Comparison of ENCODE assay signal across 22 cellular contexts in genomic region chr22:26581769-26582168, GRCh38. TPM values are rescaled to one million over a fixed set of nuclear protein-coding genes. Genes with fewer than 3 reads are reported as not detected.
A peak's percentile ranks its signal among the peaks of the same experiment; 100 is the strongest.
DNase-seq lines count a peak whose midpoint lies in the region; ATAC-seq, FAIRE-seq and TF ChIP-seq lines count a peak whose summit lies in the region.
"Had no signal": no experiment of that assay in that cellular context is flagged by ENCODE, and none has a peak within 500 bp of the region (broad histone marks: within the 10 kb centered on the region; RNA-seq: fewer than 3 reads in every experiment).

No MANE protein-coding gene starts in this region.

- peaks cover 5% of the 10 kb centered on the region for H3K36me3 ChIP-seq in CD4-positive, alpha-beta memory T cell (ENCODE audit: insufficient read depth, low read length)
- H3K36me3 ChIP-seq in HUES48 (ENCODE audit: control insufficient read depth, insufficient read depth, low read length) (peaks cover 29% of the 10 kb centered on the region), GM12878 (ENCODE audit: control insufficient read depth in 2 of 2, insufficient read depth in 2 of 2, low read length in 1 of 2) (peaks cover 2 to 7% of the 10 kb centered on the region in 2 experiments)
- H3K36me3 ChIP-seq: Peyer's patch had no signal

- H3K27me3 Mint-ChIP-seq in CD4-positive, alpha-beta memory T cell, result no peaks in the 10 kb centered on the region
- H3K27me3 Mint-ChIP-seq in nephron progenitor cell (ENCODE audit: low read depth, poor library complexity), result peaks cover 8% of the 10 kb centered on the region

- DNase-seq in CD4-positive, alpha-beta memory T cell, result no peak
- no peak for DNase-seq in GM12878 (ENCODE audit: low read depth, low spot score)
- no peak for DNase-seq in nephron progenitor cell
- DNase-seq in NCI-H1436 treated with DMSO at 0.1 percent for 48 hours (lab: John Stamatoyannopoulos, UW), result no peak
- no peak for DNase-seq in UCSD-AML1 (lab: John Stamatoyannopoulos, UW; ENCODE audit: unreplicated experiment)
- DNase-seq: Caco-2, DMS53, HCEC 1CT, KG1, NCI-H1930, NCI-H2171, NCI-H446 treated with DMSO at 0.1 percent for 48 hours, NCI-H774, Peyer's patch, Right ventricle myocardium superior had no signal

- intact Hi-C loops in CD4-positive, alpha-beta memory T cell (cut with micrococcal nuclease), result no loop called here
- intact Hi-C loops in GM12878 (cut with micrococcal nuclease; ENCODE audit: unreplicated experiment), result no loop called here

- no peak overlapping the region for H3K4me3 ChIP-seq in CD4-positive, alpha-beta memory T cell (ENCODE audit: low read length in 2 of 2)
- H3K4me3 ChIP-seq in HUES48 (ENCODE audit: low read depth, low read length), result no peak overlapping the region
- H3K4me3 ChIP-seq in GM12878, result no peak overlapping the region
- H3K4me3 ChIP-seq: Peyer's patch had no signal

- H2AFZ ChIP-seq in GM12878 (ENCODE audit: control insufficient read depth, low read depth, low read length), result no peak overlapping the region

- no peak for ATAC-seq in GM12878
- no peak for ATAC-seq in GM19035 (IDR thresholded peaks at IDR 0.05; ENCODE audit: unreplicated experiment)
- ATAC-seq: SK-N-SH treated with all-trans-retinoic acid at 6 μM for 48 hours had no signal

- no peaks in the 10 kb centered on the region for H4K20me1 ChIP-seq in GM12878 (ENCODE audit: control insufficient read depth, insufficient read depth)

- SMC1A ChIA-PET in GM12878 (lab: Charles Lee; ENCODE audit: uncharacterized antibody, unreplicated experiment), result no interaction called here

- TF ChIP-seq CTCF in GM12878 (IDR thresholded peaks at IDR 0.05 in 2 of 3, conservative IDR thresholded peaks at IDR 0.05 in 1 of 3; ENCODE audit: control insufficient read depth in 2 of 3, extremely low read depth in 1 of 3, insufficient read depth in 1 of 3, low read depth in 3 of 3, low read length in 3 of 3) (no peak), nephron progenitor cell (IDR thresholded peaks at IDR 0.05) (no peak)

- BruUV-seq in GM12878 (replicated peaks; lab: Mats Ljungman, UMichigan), result no TSS peak

- H3K9me3 Mint-ChIP-seq in CD4-positive, alpha-beta memory T cell, result no peaks in the 10 kb centered on the region
- no peaks in the 10 kb centered on the region for H3K9me3 Mint-ChIP-seq in nephron progenitor cell

- H3K27ac ChIP-seq in CD4-positive, alpha-beta memory T cell (ENCODE audit: low read depth, low read length), result no peak overlapping the region
- H3K27ac ChIP-seq in HUES48 (ENCODE audit: low read depth, low read length) (peak overlapping the region; percentile 85), GM12878 (ENCODE audit: control insufficient read depth, insufficient read depth) (no peak overlapping the region)
- H3K27ac ChIP-seq: Peyer's patch had no signal

- H3K27me3 ChIP-seq in CD4-positive, alpha-beta memory T cell (ENCODE audit: insufficient read depth, low read length), result no peaks in the 10 kb centered on the region
- no peaks in the 10 kb centered on the region for H3K27me3 ChIP-seq in HUES48 (ENCODE audit: control insufficient read depth, insufficient read depth, low read length)
- H3K27me3 ChIP-seq in GM12878 (replicated peaks in 1 of 2; ENCODE audit: control insufficient read depth in 2 of 2, insufficient read depth in 2 of 2, low read length in 1 of 2), result no peaks in the 10 kb centered on the region
- H3K27me3 ChIP-seq: Peyer's patch had no signal

- no peak for FAIRE-seq in GM12878 (lab: Jason Lieb, UNC)
- FAIRE-seq: GM18507, GM19239 had no signal

- H3K9me3 ChIP-seq in CD4-positive, alpha-beta memory T cell (ENCODE audit: control insufficient read depth in 1 of 2, low read length in 2 of 2), result no peaks in the 10 kb centered on the region
- H3K9me3 ChIP-seq in HUES48 (ENCODE audit: control insufficient read depth, insufficient read depth, low read length), result no peaks in the 10 kb centered on the region
- H3K9me3 ChIP-seq in GM12878 (replicated peaks; ENCODE audit: control insufficient read depth, insufficient read depth, low read length), result no peaks in the 10 kb centered on the region
- H3K9me3 ChIP-seq: Caco-2, Peyer's patch had no signal

- peaks cover 20% of the 10 kb centered on the region for H3K79me2 ChIP-seq in GM12878 (ENCODE audit: control insufficient read depth, insufficient read depth, low read length)

- 98% methylated on average over 6 of the region's 6 CpGs for WGBS in GM12878 (ENCODE audit: insufficient coverage, insufficient replicate concordance, low lambda C conversion rate, missing lambda C conversion rate)

- H3K4me3 Mint-ChIP-seq in CD4-positive, alpha-beta memory T cell, result peak overlapping the region in 1 of 8 donors; percentile 32
- no peak overlapping the region for H3K4me3 Mint-ChIP-seq in nephron progenitor cell

- no peak for TF ChIP-seq RAD21 in GM12878 (IDR thresholded peaks at IDR 0.05; ENCODE audit: insufficient read depth, low read depth, low read length)

- H3K36me3 Mint-ChIP-seq in CD4-positive, alpha-beta memory T cell, result peaks cover 0 to 12% of the 10 kb centered on the region in 2 donors
- H3K36me3 Mint-ChIP-seq in nephron progenitor cell (ENCODE audit: low read depth), result peaks cover 10% of the 10 kb centered on the region

- H3K4me1 Mint-ChIP-seq in CD4-positive, alpha-beta memory T cell, result peaks cover 41 to 76% (median 60%) of the 10 kb centered on the region in 4 donors
- H3K4me1 Mint-ChIP-seq in nephron progenitor cell, result peaks cover 24% of the 10 kb centered on the region

- POLR2A ChIA-PET in CD4-positive, alpha-beta memory T cell (lab: Charles Lee; ENCODE audit: partially characterized antibody), result interaction anchor here (3.7 kb wide), 1 partner anchor 8 kb away, joined by 12 read pairs; the partner anchor contains the start of gene TPST2
- POLR2A ChIA-PET in GM12878 (lab: Charles Lee), result no interaction called here

- no peak overlapping the region for H3K9ac ChIP-seq in HUES48 (ENCODE audit: low read depth, low read length)
- no peak overlapping the region for H3K9ac ChIP-seq in GM12878 (ENCODE audit: control insufficient read depth, insufficient read depth, low read length)

- peak overlapping the region in 4 of 7 donors; percentile 7 to 61 (median 22) for H3K27ac Mint-ChIP-seq in CD4-positive, alpha-beta memory T cell
- H3K27ac Mint-ChIP-seq in nephron progenitor cell, result peak overlapping the region; percentile 61

- RAD21 ChIA-PET in GM12878 (lab: Charles Lee; ENCODE audit: unreplicated experiment), result no interaction called here

- H3K4me1 ChIP-seq in CD4-positive, alpha-beta memory T cell (ENCODE audit: insufficient read depth, low read length), result peaks cover 57% of the 10 kb centered on the region
- H3K4me1 ChIP-seq in HUES48 (ENCODE audit: control insufficient read depth, insufficient read depth, low read length), result peaks cover 40% of the 10 kb centered on the region
- peaks cover 16% of the 10 kb centered on the region for H3K4me1 ChIP-seq in GM12878 (ENCODE audit: control insufficient read depth, insufficient read depth, low read length)
- H3K4me1 ChIP-seq: Caco-2 had no signal

- TF ChIP-seq EP300 in GM12878 (IDR thresholded peaks at IDR 0.05; ENCODE audit: borderline replicate concordance in 1 of 2, control insufficient read depth in 1 of 2, low read depth in 2 of 2, low read length in 2 of 2), result no peak

- H3K4me2 ChIP-seq in GM12878 (ENCODE audit: control insufficient read depth, insufficient read depth), result no peak overlapping the region

- in situ Hi-C loops in GM12878 (cut with MboI), result no loop called here

- CTCF ChIA-PET in CD4-positive, alpha-beta memory T cell (lab: Charles Lee; ENCODE audit: partially characterized antibody), result no interaction called here
- CTCF ChIA-PET in GM12878 (lab: Yijun Ruan, JAX), result no interaction called here

- no peak for TF ChIP-seq POLR2A in GM12878 (IDR thresholded peaks at IDR 0.05; ENCODE audit: low read depth, low read length)

RNA-seq across cellular contexts. Expression of gene TPST2, which starts 8.2 kb away (rescaled TPM):
- 10 to 100 TPM; 23.9 to 27.9 TPM for total RNA-seq in CD4-positive, alpha-beta memory T cell
- 10 to 100 TPM; 46.6 to 47.8 TPM for polyA plus RNA-seq in CD4-positive, alpha-beta memory T cell
- total RNA-seq in GM12878 (2013; cell fraction: nucleolus; rRNA removed), result 58.0 and 65.5 TPM in 2 replicates
- 29.0 and 29.5 TPM in 2 replicates for total RNA-seq in GM12878 (2014; rRNA removed)
- 13.0 and 13.2 TPM in 2 replicates for total RNA-seq in GM12878 (2014; rRNA removed; fragmentation: Illumina TruSeq; extraction: Trizol)
- 31.2 and 32.2 TPM in 2 replicates for total RNA-seq in GM12878 (2021)
- 8.5 TPM for polyA plus RNA-seq in GM12878 (2011; ENCODE audit: low read depth)
- polyA plus RNA-seq in GM12878 (2011; rRNA removed), result 22.2 and 28.2 TPM in 2 replicates
- 43.5 and 61.0 TPM in 2 replicates for polyA plus RNA-seq in GM12878 (2011; cell fraction: cytosol; rRNA removed)
- 39.0 and 39.3 TPM in 2 replicates for polyA plus RNA-seq in GM12878 (2011; cell fraction: nucleus; rRNA removed)
- polyA plus RNA-seq in GM12878 (2012), result 17.9 and 22.2 TPM in 2 replicates
- polyA plus RNA-seq in GM12878 (2014; fragmentation: Illumina TruSeq; extraction: Trizol), result 11.4 and 16.4 TPM in 2 replicates
- polyA plus RNA-seq in GM12878 (2014; fragmentation: Nextera tagmentation; extraction: Ambion mirVana), result 10 to 100 TPM in 1 of 2 experiments, 1 to 10 TPM in 1; 6.3 to 10.7 TPM
- 30.0 and 33.7 TPM in 2 replicates for polyA plus RNA-seq in GM12878 (2014; rRNA removed)
- polyA plus RNA-seq in GM12878 (2016; fragmentation: Nextera tagmentation; extraction: Ambion mirVana), result 10 to 100 TPM; 28.5 to 28.7 TPM
- 28.5 and 34.7 TPM in 2 replicates for polyA minus RNA-seq in GM12878 (2011; rRNA and poly(A)+ RNA removed)
- polyA minus RNA-seq in GM12878 (2011; cell fraction: cytosol; rRNA and poly(A)+ RNA removed), result 14.4 and 15.2 TPM in 2 replicates
- polyA minus RNA-seq in GM12878 (2011; cell fraction: nucleus; rRNA and poly(A)+ RNA removed), result 9.4 and 20.6 TPM in 2 replicates

RNA-seq across cellular contexts. Expression of gene CRYBB1, which starts 36.1 kb away (rescaled TPM):
- total RNA-seq in CD4-positive, alpha-beta memory T cell, result not detected
- polyA plus RNA-seq in CD4-positive, alpha-beta memory T cell, result not detected
- total RNA-seq in GM12878 (2013; cell fraction: nucleolus; rRNA removed), result not detected in 2 replicates
- total RNA-seq in GM12878 (2014; rRNA removed) (0.11 TPM in 1 of 2 replicates, not detected in the other), GM12878 (2014; rRNA removed; fragmentation: Illumina TruSeq; extraction: Trizol) (not detected in 2 replicates), GM12878 (2021) (0.64 TPM in 1 of 2 replicates, not detected in the other)
- polyA plus RNA-seq in GM12878 (2011; ENCODE audit: low read depth), result not detected
- polyA plus RNA-seq in GM12878 (2011; rRNA removed) (not detected in 2 replicates), GM12878 (2014; fragmentation: Illumina TruSeq; extraction: Trizol) (0.09 TPM in 1 of 2 replicates, not detected in the other), GM12878 (2014; fragmentation: Nextera tagmentation; extraction: Ambion mirVana) (under 1 TPM in 1 of 2 experiments, not detected in 1; 0.23 TPM), GM12878 (2014; rRNA removed) (0.13 TPM in 1 of 2 replicates, not detected in the other), GM12878 (2016; fragmentation: Nextera tagmentation; extraction: Ambion mirVana) (under 1 TPM in 1 of 2 experiments, not detected in 1; 0.32 TPM)
- polyA plus RNA-seq in GM12878 (2011; cell fraction: cytosol; rRNA removed), result 0.12 TPM in 1 of 2 replicates, not detected in the other
- polyA plus RNA-seq in GM12878 (2011; cell fraction: nucleus; rRNA removed), result not detected in 2 replicates
- not detected in 2 replicates for polyA plus RNA-seq in GM12878 (2012)
- not detected in 2 replicates for polyA minus RNA-seq in GM12878 (2011; rRNA and poly(A)+ RNA removed)
- not detected in 2 replicates for polyA minus RNA-seq in GM12878 (2011; cell fraction: cytosol; rRNA and poly(A)+ RNA removed)
- polyA minus RNA-seq in GM12878 (2011; cell fraction: nucleus; rRNA and poly(A)+ RNA removed), result not detected in 2 replicates
- total RNA-seq: Caco-2, Peyer's patch had no signal
- polyA plus RNA-seq: AG04450, BJ had no signal

RNA-seq across cellular contexts. Expression of gene CRYBA4, which starts 40.0 kb away (rescaled TPM):
- not detected for total RNA-seq in CD4-positive, alpha-beta memory T cell
- polyA plus RNA-seq in CD4-positive, alpha-beta memory T cell, result not detected
- total RNA-seq in GM12878 (2013; cell fraction: nucleolus; rRNA removed), result not detected in 2 replicates
- 0.17 TPM in 1 of 2 replicates, not detected in the other for total RNA-seq in GM12878 (2014; rRNA removed)
- total RNA-seq in GM12878 (2014; rRNA removed; fragmentation: Illumina TruSeq; extraction: Trizol), result not detected in 2 replicates
- not detected in 2 replicates for total RNA-seq in GM12878 (2021)
- not detected for polyA plus RNA-seq in GM12878 (2011; ENCODE audit: low read depth)
- polyA plus RNA-seq in GM12878 (2011; rRNA removed), result 0.12 TPM in 2 replicates
- 0.18 and 0.28 TPM in 2 replicates for polyA plus RNA-seq in GM12878 (2011; cell fraction: cytosol; rRNA removed)
- 0.31 and 0.48 TPM in 2 replicates for polyA plus RNA-seq in GM12878 (2011; cell fraction: nucleus; rRNA removed)
- 0.21 TPM in 1 of 2 replicates, not detected in the other for polyA plus RNA-seq in GM12878 (2012)
- polyA plus RNA-seq in GM12878 (2014; fragmentation: Illumina TruSeq; extraction: Trizol), result not detected in 2 replicates
- not detected for polyA plus RNA-seq in GM12878 (2014; fragmentation: Nextera tagmentation; extraction: Ambion mirVana)
- polyA plus RNA-seq in GM12878 (2014; rRNA removed), result not detected in 2 replicates
- not detected for polyA plus RNA-seq in GM12878 (2016; fragmentation: Nextera tagmentation; extraction: Ambion mirVana)
- polyA minus RNA-seq in GM12878 (2011; rRNA and poly(A)+ RNA removed), result 0.41 TPM in 1 of 2 replicates, not detected in the other
- not detected in 2 replicates for polyA minus RNA-seq in GM12878 (2011; cell fraction: cytosol; rRNA and poly(A)+ RNA removed)
- not detected in 2 replicates for polyA minus RNA-seq in GM12878 (2011; cell fraction: nucleus; rRNA and poly(A)+ RNA removed)
- total RNA-seq: Peyer's patch, Right ventricle myocardium superior had no signal
- polyA plus RNA-seq: AG04450, BJ had no signal
